15 cellular contexts compared by ENCODE assay signal in genomic region chr5:54063817-54064216, GRCh38.
DNase-seq lines count a peak whose midpoint lies in the region; TF ChIP-seq lines count a peak whose summit lies in the region.
"Had no signal": no experiment of that assay in that cellular context is flagged by ENCODE, and none has a peak within 500 bp of the region (broad histone marks: within the 10 kb centered on the region; RNA-seq: fewer than 3 reads in every experiment).

No MANE protein-coding gene starts in this region.

- peaks cover 12% of the 10 kb centered on the region for H3K4me1 ChIP-seq in endodermal cell (ENCODE audit: control insufficient read depth, insufficient read depth, low read length)
- H3K4me1 ChIP-seq: esophagus muscularis mucosa had no signal

- peaks cover 20% of the 10 kb centered on the region for H3K4me1 Mint-ChIP-seq in endodermal cell
- no peaks in the 10 kb centered on the region for H3K4me1 Mint-ChIP-seq in activated CD4-positive, alpha-beta T cell treated with anti-CD3 and anti-CD28 coated beads, Interleukin-2, amount 10 ng/mL, durations not matched to agents 24 days and 14 days
- H3K4me1 Mint-ChIP-seq: activated naive CD8-positive, alpha-beta T cell treated with anti-CD3 and anti-CD28 coated beads, Interleukin-2, amount 10 ng/mL, durations not matched to agents 7 days and 5 days had no signal

- CTCF ChIA-PET in AG04450 (lab: Charles Lee) (no interaction called here), GM10248 (lab: Yijun Ruan, JAX) (interaction anchor here (1.6 kb wide), 1 partner anchor 26 kb away, joined by 3 read pairs; no protein-coding TSS in a partner anchor)

- in situ Hi-C loops in brain microvascular endothelial cell (cut with HindIII; ENCODE audit: low pct_ligation_motif_present, low sequenced_read_pairs), result no loop called here

- H3K27ac ChIP-seq in AG04450 (ENCODE audit: low read depth, low read length) (peak overlapping the region; percentile 59), brain microvascular endothelial cell (peak overlapping the region; percentile 89), endodermal cell (ENCODE audit: low read depth, low read length) (no peak overlapping the region)
- H3K27ac ChIP-seq: coronary artery, esophagus muscularis mucosa, VCaP had no signal

- POLR2A ChIA-PET in AG04450 (lab: Yijun Ruan, JAX) (interaction anchor here (1.1 kb wide), 1 partner anchor 23 kb away, joined by 6 read pairs; no protein-coding TSS in a partner anchor), GM10248 (lab: Yijun Ruan, JAX) (no interaction called here)

- H3K36me3 ChIP-seq in brain microvascular endothelial cell (replicated peaks) (no peaks in the 10 kb centered on the region), kidney epithelial cell (ENCODE audit: control insufficient read depth, insufficient read depth, low read length) (no peaks in the 10 kb centered on the region), endodermal cell (ENCODE audit: control insufficient read depth, insufficient read depth, low read length) (no peaks in the 10 kb centered on the region)
- H3K36me3 ChIP-seq: esophagus muscularis mucosa had no signal

- no peak overlapping the region for H3K4me3 ChIP-seq in AG04450 (ENCODE audit: low read depth, low read length)
- no peak overlapping the region for H3K4me3 ChIP-seq in brain microvascular endothelial cell (ENCODE audit: low read depth, low read length)
- H3K4me3 ChIP-seq in kidney epithelial cell (ENCODE audit: low read depth, low read length), result no peak overlapping the region
- no peak overlapping the region for H3K4me3 ChIP-seq in endodermal cell (ENCODE audit: low read length)
- H3K4me3 ChIP-seq: coronary artery, esophagus muscularis mucosa had no signal

- 93 to 94% methylated on average over 2 to 3 of the region's 3 CpGs for WGBS in endodermal cell (ENCODE audit: insufficient coverage in 1 of 2, insufficient read length in 1 of 2), 2 experiments

- intact Hi-C loops in posterior cingulate gyrus (cut with DNase I), result no loop called here
- intact Hi-C loops in activated CD4-positive, alpha-beta T cell treated with anti-CD3 and anti-CD28 coated beads, Interleukin-2, amount 10 ng/mL, durations not matched to agents 24 days and 14 days (cut with micrococcal nuclease), result no loop called here

- no peak overlapping the region for H3K4me3 Mint-ChIP-seq in endodermal cell
- no peak overlapping the region for H3K4me3 Mint-ChIP-seq in activated CD4-positive, alpha-beta T cell treated with anti-CD3 and anti-CD28 coated beads, Interleukin-2, amount 10 ng/mL, durations not matched to agents 24 days and 14 days
- H3K4me3 Mint-ChIP-seq: activated naive CD8-positive, alpha-beta T cell treated with anti-CD3 and anti-CD28 coated beads, Interleukin-2, amount 10 ng/mL, durations not matched to agents 7 days and 5 days had no signal

- no peak overlapping the region for H3K27ac Mint-ChIP-seq in endodermal cell
- no peak overlapping the region for H3K27ac Mint-ChIP-seq in activated CD4-positive, alpha-beta T cell treated with anti-CD3 and anti-CD28 coated beads, Interleukin-2, amount 10 ng/mL, durations not matched to agents 24 days and 14 days
- H3K27ac Mint-ChIP-seq: activated naive CD8-positive, alpha-beta T cell treated with anti-CD3 and anti-CD28 coated beads, Interleukin-2, amount 10 ng/mL, durations not matched to agents 7 days and 5 days had no signal

- no peak overlapping the region for H3K9ac ChIP-seq in endodermal cell (ENCODE audit: extremely low read depth, low read length, poor library complexity, severe bottlenecking)

- no peaks in the 10 kb centered on the region for H3K27me3 ChIP-seq in AG04450 (ENCODE audit: control insufficient read depth, insufficient read depth, low read length)
- no peaks in the 10 kb centered on the region for H3K27me3 ChIP-seq in brain microvascular endothelial cell (replicated peaks)
- H3K27me3 ChIP-seq in kidney epithelial cell (ENCODE audit: control insufficient read depth, insufficient read depth, low read length), result no peaks in the 10 kb centered on the region
- H3K27me3 ChIP-seq in endodermal cell (ENCODE audit: control insufficient read depth, insufficient read depth, low read length, poor library complexity, severe bottlenecking), result no peaks in the 10 kb centered on the region
- H3K27me3 ChIP-seq: esophagus muscularis mucosa had no signal

- H3K36me3 Mint-ChIP-seq in endodermal cell (ENCODE audit: low read depth), result peaks cover 14% of the 10 kb centered on the region
- H3K36me3 Mint-ChIP-seq in activated CD4-positive, alpha-beta T cell treated with anti-CD3 and anti-CD28 coated beads, Interleukin-2, amount 10 ng/mL, durations not matched to agents 24 days and 14 days (ENCODE audit: low read depth), result no peaks in the 10 kb centered on the region
- H3K36me3 Mint-ChIP-seq: activated naive CD8-positive, alpha-beta T cell treated with anti-CD3 and anti-CD28 coated beads, Interleukin-2, amount 10 ng/mL, durations not matched to agents 7 days and 5 days had no signal

- H3K27me3 Mint-ChIP-seq in endodermal cell (ENCODE audit: insufficient read depth), result no peaks in the 10 kb centered on the region
- H3K27me3 Mint-ChIP-seq in activated CD4-positive, alpha-beta T cell treated with anti-CD3 and anti-CD28 coated beads, Interleukin-2, amount 10 ng/mL, durations not matched to agents 24 days and 14 days, result no peaks in the 10 kb centered on the region
- H3K27me3 Mint-ChIP-seq: activated naive CD8-positive, alpha-beta T cell treated with anti-CD3 and anti-CD28 coated beads, Interleukin-2, amount 10 ng/mL, durations not matched to agents 7 days and 5 days had no signal

- H3K9me3 Mint-ChIP-seq in endodermal cell, result peaks cover 7% of the 10 kb centered on the region
- no peaks in the 10 kb centered on the region for H3K9me3 Mint-ChIP-seq in activated CD4-positive, alpha-beta T cell treated with anti-CD3 and anti-CD28 coated beads, Interleukin-2, amount 10 ng/mL, durations not matched to agents 24 days and 14 days

- no peak for TF ChIP-seq CTCF in AG04450 (IDR thresholded peaks at IDR 0.05; ENCODE audit: low read depth, low read length)
- TF ChIP-seq CTCF in brain microvascular endothelial cell (IDR thresholded peaks at IDR 0.05; ENCODE audit: low read depth, low read length, missing control alignments), result no peak
- TF ChIP-seq CTCF in kidney epithelial cell (IDR thresholded peaks at IDR 0.05; ENCODE audit: insufficient read depth, low read length, poor library complexity, severe bottlenecking), result no peak
- TF ChIP-seq CTCF in GM10248 (IDR thresholded peaks at IDR 0.05; ENCODE audit: control extremely low read depth, extremely low read depth, low read depth, missing control alignments), result no peak
- TF ChIP-seq CTCF in endodermal cell (conservative IDR thresholded peaks at IDR 0.05), result no peak

- DNase-seq in AG04450 (ENCODE audit: low read depth, low spot score), result peak; percentile 64
- DNase-seq in HS-5 (ENCODE audit: low read depth), result peak; percentile 64
- peak; percentile 56 for DNase-seq in brain microvascular endothelial cell
- peak; percentile 18 for DNase-seq in kidney epithelial cell (ENCODE audit: low read depth)
- no peak for DNase-seq in posterior cingulate gyrus
- no peak for DNase-seq in GM10248 (ENCODE audit: extremely low spot score)
- DNase-seq in endodermal cell, result no peak
- DNase-seq in activated CD4-positive, alpha-beta T cell treated with anti-CD3 and anti-CD28 coated beads, Interleukin-2, amount 10 ng/mL, durations not matched to agents 24 days and 14 days, result no peak
- DNase-seq: activated CD8-positive, alpha-beta memory T cell treated with anti-CD3 and anti-CD28 coated beads, Interleukin-2, amount 50 U/mL, for 48 hours; activated naive CD8-positive, alpha-beta T cell treated with anti-CD3 and anti-CD28 coated beads, Interleukin-2, amount 10 ng/mL, durations not matched to agents 7 days and 5 days; AML-193; nucleus accumbens had no signal

- H3K9me3 ChIP-seq in AG04450 (ENCODE audit: control insufficient read depth, insufficient read depth, low read length) (no peaks in the 10 kb centered on the region; the same call in 1 of the 2 replicates), endodermal cell (ENCODE audit: control insufficient read depth, low read length) (no peaks in the 10 kb centered on the region)
- H3K9me3 ChIP-seq: esophagus muscularis mucosa had no signal

Comparison
In these comparisons a context has a peak if more than half of its experiments do, and no peak if none do; other contexts are left out.
1. DNase-seq: peak in AG04450 (single experiment), HS-5 (single experiment), brain microvascular endothelial cell (single experiment) and kidney epithelial cell (single experiment); none in posterior cingulate gyrus (0 of 10), GM10248 (single experiment), endodermal cell (single experiment) and activated CD4-positive, alpha-beta T cell treated with anti-CD3 and anti-CD28 coated beads, Interleukin-2, amount 10 ng/mL, durations not matched to agents 24 days and 14 days (single experiment).